Comparison of ENCODE assay signal across 8 cellular contexts in genomic region chr5:160506006-160507004, GRCh38.
A peak's percentile ranks its signal among the peaks of the same experiment; 100 is the strongest.
DNase-seq lines count a peak whose midpoint lies in the region; ATAC-seq and TF ChIP-seq lines count a peak whose summit lies in the region.
"Had no signal": no experiment of that assay in that cellular context is flagged by ENCODE, and none has a peak within 500 bp of the region (broad histone marks: within the 10 kb centered on the region; RNA-seq: fewer than 3 reads in every experiment).

No MANE protein-coding gene starts in this region.

- H3K4ac ChIP-seq in mesenchymal stem cell (ENCODE audit: low read depth in 1 of 2, low read length in 2 of 2) = no peak overlapping the region

- H3K14ac ChIP-seq in mesenchymal stem cell (ENCODE audit: low read length in 2 of 2) = no peak overlapping the region

- peaks cover 0 to under 1% of the 10 kb centered on the region in 2 experiments for H3K27me3 ChIP-seq in mesenchymal stem cell (ENCODE audit: control insufficient read depth in 1 of 2, insufficient read depth in 1 of 2, low read length in 2 of 2)
- H3K27me3 ChIP-seq: ascending aorta had no signal

- H3K36me3 ChIP-seq in mesenchymal stem cell (ENCODE audit: control insufficient read depth in 1 of 2, insufficient read depth in 2 of 2, low read depth in 1 of 2, low read length in 2 of 2) = no peaks in the 10 kb centered on the region
- H3K36me3 ChIP-seq: ascending aorta had no signal

- H4K91ac ChIP-seq in mesenchymal stem cell (ENCODE audit: low read length) = no peak overlapping the region

- H3K27me3 Mint-ChIP-seq in T-helper 2 cell treated with Interferon-gamma antibody and Interleukin-4, amounts not matched to agents 5 μg/mL and 100 μg/mL, for 36 hours (ENCODE audit: low read depth) = no peaks in the 10 kb centered on the region

- no peak overlapping the region for H3K27ac ChIP-seq in mesenchymal stem cell (ENCODE audit: low read length, poor library complexity, severe bottlenecking)
- H3K27ac ChIP-seq: ascending aorta had no signal

- H2BK5ac ChIP-seq in mesenchymal stem cell (ENCODE audit: low read depth, low read length, poor library complexity, severe bottlenecking) = no peak overlapping the region

- no peak overlapping the region for H4K8ac ChIP-seq in mesenchymal stem cell (ENCODE audit: low read length)

- no peak overlapping the region for H3K18ac ChIP-seq in mesenchymal stem cell (ENCODE audit: low read depth in 1 of 2, low read length in 2 of 2)

- peak; percentile 64 for ATAC-seq in GM19025 (IDR thresholded peaks at IDR 0.05; ENCODE audit: low read depth, unreplicated experiment)
- peak; percentile 89 for ATAC-seq in HG02938 (IDR thresholded peaks at IDR 0.05; ENCODE audit: unreplicated experiment)

- peak overlapping the region; percentile 5 for H3K9ac ChIP-seq in mesenchymal stem cell (ENCODE audit: low read length)

- peak; percentile 72 for DNase-seq in T-helper 2 cell treated with Interferon-gamma antibody and Interleukin-4, amounts not matched to agents 5 μg/mL and 100 μg/mL, for 36 hours (ENCODE audit: low spot score)
- DNase-seq in astrocyte of the cerebellum (ENCODE audit: low read depth) (peak; percentile 23), mesenchymal stem cell (no peak), DMS79 (lab: John Stamatoyannopoulos, UW) (no peak)
- DNase-seq in stimulated activated naive CD4-positive, alpha-beta T cell (lab: John Stamatoyannopoulos, UW) = peak; percentile 31 to 75 (median 60)

- no peak overlapping the region for H2BK15ac ChIP-seq in mesenchymal stem cell (ENCODE audit: low read depth, poor library complexity, severe bottlenecking)

- H2AK5ac ChIP-seq in mesenchymal stem cell (ENCODE audit: low read length, severe bottlenecking) = no peak overlapping the region

- H2AFZ ChIP-seq in mesenchymal stem cell (ENCODE audit: low read depth, low read length) = no peak overlapping the region

- H3K79me1 ChIP-seq in mesenchymal stem cell (replicated peaks; ENCODE audit: low read length, poor library complexity, severe bottlenecking) = no peaks in the 10 kb centered on the region

- no peak for TF ChIP-seq CTCF in astrocyte of the cerebellum (IDR thresholded peaks at IDR 0.05; ENCODE audit: low read depth, low read length, missing control alignments)

- peaks cover 45% of the 10 kb centered on the region for H3K4me1 Mint-ChIP-seq in T-helper 2 cell treated with Interferon-gamma antibody and Interleukin-4, amounts not matched to agents 5 μg/mL and 100 μg/mL, for 36 hours (ENCODE audit: low read depth)

- no peak overlapping the region for H3K4me2 ChIP-seq in mesenchymal stem cell (ENCODE audit: low read length, poor library complexity, severe bottlenecking)

- 73% methylated on average over 16 of the region's 18 CpGs for WGBS in mesenchymal stem cell

- no peak overlapping the region for H2BK120ac ChIP-seq in mesenchymal stem cell (ENCODE audit: low read depth, low read length)

- H3K4me3 Mint-ChIP-seq in T-helper 2 cell treated with Interferon-gamma antibody and Interleukin-4, amounts not matched to agents 5 μg/mL and 100 μg/mL, for 36 hours = peak overlapping the region; percentile 66

- no peak overlapping the region for H3K4me3 ChIP-seq in astrocyte of the cerebellum (ENCODE audit: low read depth, low read length)
- H3K4me3 ChIP-seq in mesenchymal stem cell (ENCODE audit: insufficient read depth in 1 of 2, low read depth in 1 of 2, low read length in 2 of 2) = no peak overlapping the region
- H3K4me3 ChIP-seq: ascending aorta had no signal

- no peak overlapping the region for H2BK12ac ChIP-seq in mesenchymal stem cell (ENCODE audit: low read length in 2 of 2)

- H3K9me3 ChIP-seq in mesenchymal stem cell (ENCODE audit: control insufficient read depth, low read length) = no peaks in the 10 kb centered on the region
- H3K9me3 ChIP-seq: ascending aorta had no signal

- H3K36me3 Mint-ChIP-seq in T-helper 2 cell treated with Interferon-gamma antibody and Interleukin-4, amounts not matched to agents 5 μg/mL and 100 μg/mL, for 36 hours (ENCODE audit: low read depth) = no peaks in the 10 kb centered on the region

- in situ Hi-C loops in astrocyte of the cerebellum (cut with HindIII; ENCODE audit: low sequenced_read_pairs) = no loop called here

- no peaks in the 10 kb centered on the region for H3K9me3 Mint-ChIP-seq in T-helper 2 cell treated with Interferon-gamma antibody and Interleukin-4, amounts not matched to agents 5 μg/mL and 100 μg/mL, for 36 hours

- no peak overlapping the region for H3K23ac ChIP-seq in mesenchymal stem cell (ENCODE audit: low read length in 2 of 2)

- peak overlapping the region; percentile 91 for H3K27ac Mint-ChIP-seq in T-helper 2 cell treated with Interferon-gamma antibody and Interleukin-4, amounts not matched to agents 5 μg/mL and 100 μg/mL, for 36 hours

- no peaks in the 10 kb centered on the region for H3K4me1 ChIP-seq in mesenchymal stem cell (ENCODE audit: control insufficient read depth, insufficient read depth, low read depth, low read length)

Comparison
In these comparisons a context has a peak if more than half of its experiments do, and no peak if none do; other contexts are left out.
1. DNase-seq: peak in T-helper 2 cell treated with Interferon-gamma antibody and Interleukin-4, amounts not matched to agents 5 μg/mL and 100 μg/mL, for 36 hours (single experiment), astrocyte of the cerebellum (single experiment) and stimulated activated naive CD4-positive, alpha-beta T cell (6 of 6); none in mesenchymal stem cell (single experiment) and DMS79 (single experiment).